ENCODE assay signal across 20 cellular contexts in the genomic region with DNA sequence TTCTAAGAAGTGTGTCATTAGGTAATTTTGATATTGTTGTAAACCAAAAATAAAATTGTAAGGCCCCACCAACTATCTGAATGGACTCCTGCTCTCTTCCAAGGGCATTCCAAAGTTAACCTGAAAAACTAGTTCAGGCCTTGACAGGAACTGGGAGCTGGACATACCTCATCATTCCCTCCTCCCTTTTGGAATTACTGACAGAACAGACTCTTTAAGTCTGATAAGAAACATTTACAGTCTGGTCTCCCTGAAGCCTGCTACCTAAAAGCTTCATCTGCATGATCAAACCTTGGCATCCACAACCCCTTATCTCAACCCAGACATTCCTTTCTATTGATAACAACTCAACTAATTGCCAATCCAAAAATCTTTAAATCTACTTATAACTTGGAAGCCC.
A peak's percentile ranks its signal among the peaks of the same experiment; 100 is the strongest.
DNase-seq lines count a peak whose midpoint lies in the region; ATAC-seq, FAIRE-seq and TF ChIP-seq lines count a peak whose summit lies in the region.
"Had no signal": no experiment of that assay in that cellular context is flagged by ENCODE, and none has a peak within 500 bp of the region (broad histone marks: within the 10 kb centered on the region; RNA-seq: fewer than 3 reads in every experiment).

No MANE protein-coding gene starts in this region.

- no peak overlapping the region for H2AK5ac ChIP-seq in H1 (ENCODE audit: low read depth, low read length)

- H3K36me3 Mint-ChIP-seq in GM23338 (ENCODE audit: low read depth) (peaks cover 95% of the 10 kb centered on the region), neural progenitor cell (peaks cover 6% of the 10 kb centered on the region)
- no peaks in the 10 kb centered on the region for H3K36me3 Mint-ChIP-seq in activated CD4-positive, alpha-beta memory T cell treated with anti-CD3 and anti-CD28 coated beads, Interleukin-2, amount 10 ng/mL, durations not matched to agents 7 days and 5 days (ENCODE audit: low read depth)
- H3K36me3 Mint-ChIP-seq: CD8-positive, alpha-beta T cell; IgD-negative memory B cell had no signal

- CTCF ChIA-PET in H1 (lab: Charles Lee; ENCODE audit: partially characterized antibody) = interaction anchor here (0.7 to 1.6 kb wide), 9 partner anchors 15 to 105 kb away, joined by 3 to 7 read pairs (median 3); no protein-coding TSS in a partner anchor
- CTCF ChIA-PET in activated CD4-positive, alpha-beta memory T cell treated with anti-CD3 and anti-CD28 coated beads, Interleukin-2, amount 10 ng/mL, durations not matched to agents 7 days and 5 days (lab: Charles Lee) = no interaction called here

- H3F3A ChIP-seq in GM23338 (replicated peaks; ENCODE audit: low read depth) (peaks cover 95% of the 10 kb centered on the region), neural progenitor cell (ENCODE audit: low read depth) (peaks cover 27% of the 10 kb centered on the region)

- peaks cover 62% of the 10 kb centered on the region for H3K4me1 Mint-ChIP-seq in GM23338
- peaks cover 50% of the 10 kb centered on the region for H3K4me1 Mint-ChIP-seq in neural progenitor cell
- H3K4me1 Mint-ChIP-seq in activated CD4-positive, alpha-beta memory T cell treated with anti-CD3 and anti-CD28 coated beads, Interleukin-2, amount 10 ng/mL, durations not matched to agents 7 days and 5 days = no peaks in the 10 kb centered on the region
- H3K4me1 Mint-ChIP-seq: B cell, IgD-negative memory B cell had no signal

- POLR2A ChIA-PET in H1 (lab: Charles Lee; ENCODE audit: partially characterized antibody) = interaction anchor here (0.6 to 3.2 kb wide), 21 partner anchors 9 to 749 kb away, joined by 3 to 65 read pairs (median 6); no protein-coding TSS in a partner anchor
- POLR2A ChIA-PET in activated CD4-positive, alpha-beta memory T cell treated with anti-CD3 and anti-CD28 coated beads, Interleukin-2, amount 10 ng/mL, durations not matched to agents 7 days and 5 days (lab: Charles Lee) = no interaction called here

- peak; percentile 8 to 20; a peak in 2 of 3 replicates for TF ChIP-seq POLR2A in H1 (IDR thresholded peaks at IDR 0.05; ENCODE audit: control extremely low read depth in 1 of 2, low read depth in 2 of 2, low read length in 2 of 2)

- no peak for ATAC-seq in GM23338
- no peak for ATAC-seq in HG02759 (IDR thresholded peaks at IDR 0.05; ENCODE audit: unreplicated experiment)
- ATAC-seq: CD8-positive, alpha-beta T cell; HCT116; HepG2 had no signal

- H3K4me3 ChIP-seq in GM23338 (no peak overlapping the region), H1 (ENCODE audit: extremely low read depth in 1 of 4, insufficient read depth in 2 of 4, low read depth in 3 of 4, low read length in 4 of 4) (no peak overlapping the region), neural progenitor cell (no peak overlapping the region), small intestine (ENCODE audit: low read depth in 1 of 2, low read length in 2 of 2) (no peak overlapping the region)
- H3K4me3 ChIP-seq: BLaER1 treated with 17β-estradiol and CSF1 and Interleukin-3, amounts not matched to agents 10 nM and 100 nM; GM23248 had no signal

- H3K4me1 ChIP-seq in GM23338 (ENCODE audit: insufficient read depth) (peaks cover 59% of the 10 kb centered on the region), H1 (replicated peaks in 1 of 4; ENCODE audit: control insufficient read depth in 3 of 4, insufficient read depth in 4 of 4, low read length in 3 of 4) (peaks cover 14 to 41% (median 27%) of the 10 kb centered on the region in 4 experiments), neural progenitor cell (peaks cover 23% of the 10 kb centered on the region), small intestine (ENCODE audit: control insufficient read depth in 2 of 2, insufficient read depth in 1 of 2, low read depth in 1 of 2, low read length in 1 of 2) (no peaks in the 10 kb centered on the region)

- H2AFZ ChIP-seq in GM23338 (no peak overlapping the region), H1 (ENCODE audit: low read length) (no peak overlapping the region), neural progenitor cell (replicated peaks) (no peak overlapping the region)
- H2AFZ ChIP-seq: GM23248 had no signal

- H3K27ac Mint-ChIP-seq in GM23338 = peak overlapping the region; percentile 18
- H3K27ac Mint-ChIP-seq in neural progenitor cell = peak overlapping the region; percentile 30
- H3K27ac Mint-ChIP-seq in activated CD4-positive, alpha-beta memory T cell treated with anti-CD3 and anti-CD28 coated beads, Interleukin-2, amount 10 ng/mL, durations not matched to agents 7 days and 5 days = no peak overlapping the region
- H3K27ac Mint-ChIP-seq: B cell; CD8-positive, alpha-beta T cell; HFFc6; IgD-negative memory B cell had no signal

- H3K79me1 ChIP-seq in H1 (ENCODE audit: low read depth, low read length) = peaks cover 6% of the 10 kb centered on the region

- H3K9me3 Mint-ChIP-seq in GM23338 (peaks cover 11% of the 10 kb centered on the region), neural progenitor cell (peaks cover 25% of the 10 kb centered on the region)
- no peaks in the 10 kb centered on the region for H3K9me3 Mint-ChIP-seq in activated CD4-positive, alpha-beta memory T cell treated with anti-CD3 and anti-CD28 coated beads, Interleukin-2, amount 10 ng/mL, durations not matched to agents 7 days and 5 days
- H3K9me3 Mint-ChIP-seq: HFFc6, IgD-negative memory B cell had no signal

- no peaks in the 10 kb centered on the region for H3K9me2 ChIP-seq in GM23338 (ENCODE audit: insufficient read depth)

- DNase-seq in GM23338 (ENCODE audit: low spot score) = no peak
- DNase-seq in H1 (ENCODE audit: low read depth in 1 of 2, low spot score in 2 of 2) = no peak
- peak; percentile 76 for DNase-seq in islet precursor cell
- DNase-seq in neural progenitor cell (ENCODE audit: low spot score) = no peak
- DNase-seq in GM19239 (ENCODE audit: insufficient read length, low spot score) = no peak
- no peak for DNase-seq in activated CD4-positive, alpha-beta memory T cell treated with anti-CD3 and anti-CD28 coated beads, Interleukin-2, amount 10 ng/mL, durations not matched to agents 7 days and 5 days
- no peak for DNase-seq in small intestine
- DNase-seq: CD8-positive, alpha-beta T cell; GDM1; GM23248; H7; HFFc6; KBM-7 had no signal

- H4K8ac ChIP-seq in H1 (ENCODE audit: extremely low read depth, insufficient read depth, low read length) = no peak overlapping the region

- H3K9me3 ChIP-seq in H1 (ENCODE audit: insufficient read depth in 2 of 2, low read depth in 1 of 2, low read length in 1 of 2) (no peaks in the 10 kb centered on the region), neural progenitor cell (ENCODE audit: low read depth) (no peaks in the 10 kb centered on the region), small intestine (ENCODE audit: control insufficient read depth, low read depth) (no peaks in the 10 kb centered on the region)

- H3K36me3 ChIP-seq in GM23338 (ENCODE audit: insufficient read depth) (peaks cover 50% of the 10 kb centered on the region), H1 (ENCODE audit: control insufficient read depth in 2 of 4, insufficient read depth in 4 of 4, low read length in 3 of 4) (peaks cover 18 to 94% (median 49%) of the 10 kb centered on the region in 4 experiments), neural progenitor cell (no peaks in the 10 kb centered on the region), small intestine (ENCODE audit: control insufficient read depth in 2 of 2, insufficient read depth in 2 of 2, low read length in 2 of 2) (no peaks in the 10 kb centered on the region)
- H3K36me3 ChIP-seq: BLaER1 treated with 17β-estradiol and CSF1 and Interleukin-3, amounts not matched to agents 10 nM and 100 nM had no signal

- H2BK20ac ChIP-seq in H1 (ENCODE audit: low read length) = no peak overlapping the region

- no peak overlapping the region for H2BK120ac ChIP-seq in H1 (replicated peaks; ENCODE audit: low read depth, low read length)

- H2BK5ac ChIP-seq in H1 (ENCODE audit: low read depth, low read length) = no peak overlapping the region

- H3K14ac ChIP-seq in H1 (ENCODE audit: insufficient read length) = no peak overlapping the region

- H3K79me2 ChIP-seq in GM23338 (replicated peaks; ENCODE audit: insufficient read depth) = peaks cover 11% of the 10 kb centered on the region
- H3K79me2 ChIP-seq in H1 (ENCODE audit: control insufficient read depth in 1 of 2, insufficient read depth in 2 of 2, low read length in 2 of 2) = peaks cover 0 to 3% of the 10 kb centered on the region in 2 experiments; a peak in 1 of 4 replicates
- no peaks in the 10 kb centered on the region for H3K79me2 ChIP-seq in neural progenitor cell (ENCODE audit: low read depth)

- TF ChIP-seq CTCF in GM23338 (conservative IDR thresholded peaks at IDR 0.05; ENCODE audit: low read depth in 2 of 2) = no peak
- TF ChIP-seq CTCF in H1 (IDR thresholded peaks at IDR 0.05; ENCODE audit: control extremely low read depth in 1 of 3, insufficient read depth in 1 of 3, low read depth in 1 of 3, low read length in 3 of 3) = no peak
- TF ChIP-seq CTCF in neural progenitor cell (IDR thresholded peaks at IDR 0.05) = no peak

- peaks cover 2% of the 10 kb centered on the region; the same call in 1 of the 2 replicates for H3K23me2 ChIP-seq in H1 (ENCODE audit: low read depth, low read length)

- no peak for TF ChIP-seq EP300 in H1 (IDR thresholded peaks at IDR 0.05; ENCODE audit: borderline replicate concordance in 1 of 2, low read depth in 2 of 2, low read length in 2 of 2)

- no peak overlapping the region for H2BK15ac ChIP-seq in H1 (ENCODE audit: low read length)

- H3K27me3 Mint-ChIP-seq in GM23338 (ENCODE audit: insufficient read depth, low read depth, poor library complexity) = peaks cover 31% of the 10 kb centered on the region
- H3K27me3 Mint-ChIP-seq in neural progenitor cell (ENCODE audit: insufficient read depth, low read depth) = peaks cover 12% of the 10 kb centered on the region
- no peaks in the 10 kb centered on the region for H3K27me3 Mint-ChIP-seq in activated CD4-positive, alpha-beta memory T cell treated with anti-CD3 and anti-CD28 coated beads, Interleukin-2, amount 10 ng/mL, durations not matched to agents 7 days and 5 days
- H3K27me3 Mint-ChIP-seq: IgD-negative memory B cell had no signal

- H3K9ac ChIP-seq in H1 (replicated peaks in 1 of 4; ENCODE audit: extremely low read depth in 1 of 4, low read depth in 3 of 4, low read length in 3 of 4) = no peak overlapping the region
- H3K9ac ChIP-seq in neural progenitor cell = no peak overlapping the region
- H3K9ac ChIP-seq: BLaER1 treated with 17β-estradiol and CSF1 and Interleukin-3, amounts not matched to agents 10 nM and 100 nM; GM23248 had no signal

- no peak overlapping the region for H3K4ac ChIP-seq in H1 (replicated peaks; ENCODE audit: insufficient read length, low read depth, low read length)

- H3K18ac ChIP-seq in H1 (ENCODE audit: extremely low read depth, low read length) = no peak overlapping the region

- no peak for TF ChIP-seq RAD21 in H1 (IDR thresholded peaks at IDR 0.05 in 1 of 2, conservative IDR thresholded peaks at IDR 0.05 in 1 of 2; ENCODE audit: low read depth in 2 of 2, low read length in 2 of 2)

- H3K27me3 ChIP-seq in GM23338 (ENCODE audit: insufficient read depth) (no peaks in the 10 kb centered on the region), H1 (replicated peaks in 1 of 4; ENCODE audit: control insufficient read depth in 3 of 4, extremely low read depth in 1 of 4, insufficient read depth in 3 of 4, low read length in 3 of 4) (no peaks in the 10 kb centered on the region), neural progenitor cell (no peaks in the 10 kb centered on the region), small intestine (ENCODE audit: control insufficient read depth in 2 of 2, insufficient read depth in 2 of 2, low read length in 2 of 2) (no peaks in the 10 kb centered on the region)
- H3K27me3 ChIP-seq: BLaER1 treated with 17β-estradiol and CSF1 and Interleukin-3, amounts not matched to agents 10 nM and 100 nM had no signal

- H3K4me3 Mint-ChIP-seq in GM23338 (no peak overlapping the region; the same call in 2 of the 3 replicates), neural progenitor cell (no peak overlapping the region)
- H3K4me3 Mint-ChIP-seq in activated CD4-positive, alpha-beta memory T cell treated with anti-CD3 and anti-CD28 coated beads, Interleukin-2, amount 10 ng/mL, durations not matched to agents 7 days and 5 days = no peak overlapping the region
- H3K4me3 Mint-ChIP-seq: B cell; CD8-positive, alpha-beta T cell; HFFc6; IgD-negative memory B cell had no signal

- FAIRE-seq in H1 (lab: Jason Lieb, UNC) = no peak
- no peak for FAIRE-seq in GM19239 (lab: Jason Lieb, UNC)
- FAIRE-seq in small intestine (lab: Jason Lieb, UNC) = no peak
- FAIRE-seq: HepG2, HTR-8/SVneo had no signal

- no peak overlapping the region for H2BK12ac ChIP-seq in H1 (ENCODE audit: low read depth, low read length)

- H3K23ac ChIP-seq in H1 (ENCODE audit: insufficient read length) = no peak overlapping the region

- peaks cover 32% of the 10 kb centered on the region for H4K20me1 ChIP-seq in GM23338 (replicated peaks; ENCODE audit: insufficient read depth)
- peaks cover 2 to 4% of the 10 kb centered on the region in 2 experiments for H4K20me1 ChIP-seq in H1 (replicated peaks in 1 of 2; ENCODE audit: control insufficient read depth in 1 of 2, insufficient read depth in 2 of 2, low read length in 2 of 2)
- peaks cover 9% of the 10 kb centered on the region for H4K20me1 ChIP-seq in neural progenitor cell (ENCODE audit: low read depth)
- H4K20me1 ChIP-seq: BLaER1 treated with 17β-estradiol and CSF1 and Interleukin-3, amounts not matched to agents 10 nM and 100 nM had no signal

- no peak overlapping the region for H3K56ac ChIP-seq in H1 (replicated peaks; ENCODE audit: insufficient read length, low read depth, low read length)

- H4K5ac ChIP-seq in H1 (ENCODE audit: insufficient read length, low read depth, low read length) = no peak overlapping the region

- H3K4me2 ChIP-seq in GM23338 (peak overlapping the region; percentile 55; the same call in 1 of the 2 replicates), H1 (ENCODE audit: insufficient read depth in 1 of 2, low read depth in 2 of 2, low read length in 2 of 2) (no peak overlapping the region), neural progenitor cell (no peak overlapping the region)
- H3K4me2 ChIP-seq: BLaER1 treated with 17β-estradiol and CSF1 and Interleukin-3, amounts not matched to agents 10 nM and 100 nM had no signal

- H4K91ac ChIP-seq in H1 (replicated peaks; ENCODE audit: insufficient read length, low read length) = no peak overlapping the region

- H3K27ac ChIP-seq in GM23338 (ENCODE audit: low read depth) = peak overlapping the region; percentile 98
- H3K27ac ChIP-seq in H1 (ENCODE audit: low read depth, low read length) = no peak overlapping the region
- H3K27ac ChIP-seq in neural progenitor cell = no peak overlapping the region
- no peak overlapping the region for H3K27ac ChIP-seq in small intestine (ENCODE audit: low read depth in 1 of 2, low read length in 1 of 2)
- H3K27ac ChIP-seq: BLaER1 treated with 17β-estradiol and CSF1 and Interleukin-3, amounts not matched to agents 10 nM and 100 nM; GM23248 had no signal
